In the genomic region with DNA sequence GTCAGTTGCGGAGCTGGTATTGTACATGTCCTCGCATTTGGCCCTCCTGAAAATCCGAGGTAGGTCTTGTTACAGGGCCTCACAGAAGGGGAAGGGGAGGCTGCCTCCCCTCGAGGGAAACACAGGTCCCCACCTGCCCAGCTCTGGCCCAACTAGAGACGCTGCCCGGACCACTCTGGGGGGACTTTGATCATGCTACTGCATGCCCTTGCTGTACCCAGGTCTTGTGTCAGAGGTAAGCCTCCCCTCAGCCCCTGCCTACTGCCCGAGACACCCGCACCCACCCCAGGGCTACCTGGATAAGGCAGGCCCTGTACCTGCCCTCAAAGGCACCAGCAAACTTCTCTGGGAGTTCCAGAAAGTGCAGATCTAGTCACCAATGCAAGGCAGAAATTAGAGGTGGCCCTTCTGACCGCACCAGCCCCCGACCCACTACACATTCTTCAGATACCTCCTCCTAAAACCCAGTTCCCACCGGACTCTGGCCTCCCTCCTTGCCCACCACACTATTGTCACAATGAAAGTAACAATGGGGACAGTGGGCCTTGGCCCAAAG, we compare ENCODE assay signal across 11 cellular contexts. TPM values are rescaled to one million over a fixed set of nuclear protein-coding genes. Genes with fewer than 3 reads are reported as not detected.
DNase-seq lines count a peak whose midpoint lies in the region; ATAC-seq, FAIRE-seq and TF ChIP-seq lines count a peak whose summit lies in the region.
"Had no signal": no experiment of that assay in that cellular context is flagged by ENCODE, and none has a peak within 500 bp of the region (broad histone marks: within the 10 kb centered on the region; RNA-seq: fewer than 3 reads in every experiment).

No MANE protein-coding gene starts in this region.

- CTCF ChIA-PET in SK-N-SH (lab: Yijun Ruan, JAX) = interaction anchor here (0.7 to 4.1 kb wide), 21 partner anchors 8 to 101 kb away, joined by 3 to 64 read pairs (median 3); no protein-coding TSS in a partner anchor

- H3K56ac ChIP-seq in H9 (ENCODE audit: insufficient read length, low read depth, low read length) = no peak overlapping the region

- H3K4me3 ChIP-seq in SK-N-SH (ENCODE audit: low read depth in 2 of 2, low read length in 1 of 2) (peak overlapping the region; percentile 74 to 98; a peak in 3 of 4 replicates), keratinocyte (ENCODE audit: control insufficient read depth in 2 of 3, extremely low read depth in 1 of 3, insufficient read depth in 2 of 3, low read depth in 1 of 3, low read length in 3 of 3) (peak overlapping the region in 1 of 3 experiments; percentile 97)

- no peak overlapping the region for H3T11ph ChIP-seq in H9 (ENCODE audit: low read length)

- H3K27ac Mint-ChIP-seq in activated T-cell treated with anti-CD3 and anti-CD28 coated beads, Interleukin-2, amount 50 U/mL, for 72 hours = no peak overlapping the region
- H3K27ac Mint-ChIP-seq in stimulated activated naive CD8-positive, alpha-beta T cell treated with anti-CD3 and anti-CD28 coated beads, Interleukin-15, Interleukin-2, amounts not matched to agents 100 ng/mL and 50 ng/mL, for 24 hours = peak overlapping the region; percentile 93
- H3K27ac Mint-ChIP-seq in H9 = peak overlapping the region in 1 of 3 experiments; percentile 10; a peak in 1 of 7 replicates

- H2BK120ac ChIP-seq in H9 (ENCODE audit: low read depth, low read length, poor library complexity, severe bottlenecking) = no peak overlapping the region

- no peak for TF ChIP-seq EP300 in SK-N-SH (IDR thresholded peaks at IDR 0.05; ENCODE audit: borderline replicate concordance in 1 of 2, low read depth in 1 of 2, low read length in 1 of 2)

- no peak for ATAC-seq in SK-N-SH treated with all-trans-retinoic acid at 6 μM for 48 hours
- ATAC-seq in activated T-cell treated with anti-CD3 and anti-CD28 coated beads, Interleukin-2, amount 50 U/mL, for 72 hours (replicated peaks in 1 of 2) = no peak
- ATAC-seq in HG03460 (IDR thresholded peaks at IDR 0.05; ENCODE audit: unreplicated experiment) = no peak

- H3K9me3 ChIP-seq in SK-N-SH (no peaks in the 10 kb centered on the region), keratinocyte (ENCODE audit: control insufficient read depth, low read depth, low read length) (no peaks in the 10 kb centered on the region), H9 (ENCODE audit: control insufficient read depth, low read depth, low read length) (no peaks in the 10 kb centered on the region)

- no peak for TF ChIP-seq CTCF in SK-N-SH (IDR thresholded peaks at IDR 0.05)
- no peak for TF ChIP-seq CTCF in keratinocyte (optimal IDR thresholded peaks at IDR 0.05 in 1 of 3, IDR thresholded peaks at IDR 0.05 in 1 of 3, conservative IDR thresholded peaks at IDR 0.05 in 1 of 3; ENCODE audit: extremely low read depth in 1 of 3, insufficient read depth in 2 of 3, low read length in 3 of 3)
- TF ChIP-seq CTCF in H9 (conservative IDR thresholded peaks at IDR 0.05) = no peak

- POLR2A ChIA-PET in SK-N-SH (lab: Yijun Ruan, JAX) = interaction anchor here (2.4 kb wide), 1 partner anchor 55 kb away, joined by 12 read pairs; no protein-coding TSS in a partner anchor

- no peaks in the 10 kb centered on the region for H3F3A ChIP-seq in SK-N-SH (replicated peaks; ENCODE audit: insufficient read depth)

- H4K8ac ChIP-seq in H9 (replicated peaks; ENCODE audit: insufficient read length, low read depth, low read length) = no peak overlapping the region

- H3K9ac ChIP-seq in SK-N-SH (peak overlapping the region; percentile 73; the same call in 1 of the 2 replicates), keratinocyte (ENCODE audit: control insufficient read depth, extremely low read depth, insufficient read depth, low read length) (no peak overlapping the region), H9 (ENCODE audit: extremely low read depth, insufficient read length, low read length) (no peak overlapping the region)

- no peak overlapping the region for H2BK15ac ChIP-seq in H9 (ENCODE audit: low read depth, low read length)

- H3K36me3 ChIP-seq in SK-N-SH (replicated peaks in 1 of 2; ENCODE audit: control insufficient read depth in 1 of 2, insufficient read depth in 2 of 2, low read length in 1 of 2) (no peaks in the 10 kb centered on the region), keratinocyte (ENCODE audit: control insufficient read depth in 2 of 2, extremely low read depth in 1 of 2, insufficient read depth in 2 of 2, low read length in 2 of 2) (no peaks in the 10 kb centered on the region)

- H3K79me1 ChIP-seq in H9 (ENCODE audit: insufficient read depth, low read depth, low read length, poor library complexity, severe bottlenecking) = peaks cover 3% of the 10 kb centered on the region

- no peak overlapping the region for H2BK20ac ChIP-seq in H9 (ENCODE audit: low read depth, low read length, poor library complexity, severe bottlenecking)

- no peak overlapping the region for H2AK5ac ChIP-seq in H9 (ENCODE audit: insufficient read length, low read length)

- no peak overlapping the region for H4K5ac ChIP-seq in H9 (ENCODE audit: insufficient read length, low read depth, low read length)

- no peaks in the 10 kb centered on the region for H3K36me3 Mint-ChIP-seq in activated T-cell treated with anti-CD3 and anti-CD28 coated beads, Interleukin-2, amount 50 U/mL, for 72 hours (ENCODE audit: insufficient read depth in 2 of 2)
- peaks cover 3% of the 10 kb centered on the region for H3K36me3 Mint-ChIP-seq in stimulated activated naive CD8-positive, alpha-beta T cell treated with anti-CD3 and anti-CD28 coated beads, Interleukin-15, Interleukin-2, amounts not matched to agents 100 ng/mL and 50 ng/mL, for 24 hours (ENCODE audit: low read depth)
- peaks cover 0 to 4% (median 0%) of the 10 kb centered on the region in 3 experiments; a peak in 2 of 7 replicates for H3K36me3 Mint-ChIP-seq in H9 (ENCODE audit: insufficient read depth in 1 of 3, low read depth in 3 of 3)

- WGBS in SK-N-SH (ENCODE audit: low lambda C conversion rate) = 66% methylated on average over 7 of the region's 11 CpGs
- no CpG with 5 or more reads among the region's 11 CpGs for WGBS in H9 (ENCODE audit: extremely low coverage, insufficient read length, low lambda C conversion rate)

- no peak for FAIRE-seq in keratinocyte (lab: Jason Lieb, UNC)
- FAIRE-seq: bronchial epithelial cell had no signal

- no peak overlapping the region for H3K18ac ChIP-seq in H9 (ENCODE audit: insufficient read length, low read depth, low read length)

- H3K4me3 Mint-ChIP-seq in activated T-cell treated with anti-CD3 and anti-CD28 coated beads, Interleukin-2, amount 50 U/mL, for 72 hours = peak overlapping the region; percentile 94 to 98
- H3K4me3 Mint-ChIP-seq in stimulated activated naive CD8-positive, alpha-beta T cell treated with anti-CD3 and anti-CD28 coated beads, Interleukin-15, Interleukin-2, amounts not matched to agents 100 ng/mL and 50 ng/mL, for 24 hours = peak overlapping the region; percentile 99
- no peak overlapping the region; a peak in 2 of 5 replicates for H3K4me3 Mint-ChIP-seq in H9

- H3K9me3 Mint-ChIP-seq in activated T-cell treated with anti-CD3 and anti-CD28 coated beads, Interleukin-2, amount 50 U/mL, for 72 hours = no peaks in the 10 kb centered on the region
- H3K9me3 Mint-ChIP-seq in stimulated activated naive CD8-positive, alpha-beta T cell treated with anti-CD3 and anti-CD28 coated beads, Interleukin-15, Interleukin-2, amounts not matched to agents 100 ng/mL and 50 ng/mL, for 24 hours = no peaks in the 10 kb centered on the region
- no peaks in the 10 kb centered on the region; a peak in 2 of 5 replicates for H3K9me3 Mint-ChIP-seq in H9

- no peak overlapping the region for H3K23ac ChIP-seq in H9 (ENCODE audit: insufficient read length, low read depth, low read length)

- H2AFZ ChIP-seq in SK-N-SH (ENCODE audit: low read depth) (peak overlapping the region; percentile 94; the same call in 1 of the 2 replicates), keratinocyte (ENCODE audit: control insufficient read depth, low read length) (peak overlapping the region; percentile 85), H9 (ENCODE audit: low read length) (no peak overlapping the region)

- no peak overlapping the region for H4K91ac ChIP-seq in H9 (ENCODE audit: insufficient read length, low read depth, low read length)

- H4K20me1 ChIP-seq in SK-N-SH (ENCODE audit: insufficient read depth) (peaks cover 14% of the 10 kb centered on the region), keratinocyte (ENCODE audit: control insufficient read depth, extremely low read depth, insufficient read depth, low read length) (no peaks in the 10 kb centered on the region), H9 (ENCODE audit: control insufficient read depth, insufficient read depth, insufficient read length) (no peaks in the 10 kb centered on the region)

- dilution Hi-C loops in keratinocyte (cut with MboI; ENCODE audit: extremely low pct_ligation_motif_present, low sequenced_read_pairs) = no loop called here

- H3K4me1 ChIP-seq in SK-N-SH (ENCODE audit: control insufficient read depth in 1 of 2, insufficient read depth in 2 of 2, low read depth in 1 of 2, low read length in 1 of 2) = peaks cover 0 to 5% of the 10 kb centered on the region in 2 experiments; a peak in 1 of 4 replicates
- peaks cover 17% of the 10 kb centered on the region for H3K4me1 ChIP-seq in keratinocyte (ENCODE audit: control insufficient read depth, extremely low read depth, insufficient read depth, low read length)
- H3K4me1 ChIP-seq in H9 (ENCODE audit: insufficient read depth, low read length) = peaks cover 2% of the 10 kb centered on the region; the same call in 1 of the 2 replicates

- H3K79me2 ChIP-seq in SK-N-SH (ENCODE audit: insufficient read depth) = peaks cover 37% of the 10 kb centered on the region
- H3K79me2 ChIP-seq in keratinocyte (ENCODE audit: control insufficient read depth, insufficient read depth, low read length) = peaks cover 30% of the 10 kb centered on the region
- peaks cover 18% of the 10 kb centered on the region; the same call in 1 of the 2 replicates for H3K79me2 ChIP-seq in H9 (ENCODE audit: insufficient read depth, low read length)

- H3K9me1 ChIP-seq in keratinocyte (ENCODE audit: control insufficient read depth, extremely low read depth, insufficient read depth, low read length) = no peaks in the 10 kb centered on the region

- H3K14ac ChIP-seq in H9 (ENCODE audit: insufficient read depth, low read length) = no peak overlapping the region

- DNase-seq in SK-N-SH (no peak), keratinocyte (ENCODE audit: low read depth, low spot score) (no peak), NCI-H2081 treated with DMSO at 0.1 percent for 48 hours (lab: John Stamatoyannopoulos, UW) (no peak), H9 (no peak)
- no peak for DNase-seq in activated T-cell treated with anti-CD3 and anti-CD28 coated beads, Interleukin-2, amount 50 U/mL, for 72 hours
- DNase-seq: 8988T; stimulated activated naive CD4-positive, alpha-beta T cell treated with Interleukin-2 at 50 U/mL for 16 hours had no signal

- H3K23me2 ChIP-seq in H9 (ENCODE audit: insufficient read length, low read depth, low read length, poor library complexity, severe bottlenecking) = no peaks in the 10 kb centered on the region

- H3K9me2 ChIP-seq in SK-N-SH = no peaks in the 10 kb centered on the region

- peak overlapping the region; percentile 77 for H3K4me2 ChIP-seq in SK-N-SH
- peak overlapping the region; percentile 73 for H3K4me2 ChIP-seq in keratinocyte (ENCODE audit: control insufficient read depth, extremely low read depth, insufficient read depth, low read depth, low read length)
- no peak overlapping the region for H3K4me2 ChIP-seq in H9 (ENCODE audit: insufficient read depth, insufficient read length, low read length)

- H2BK5ac ChIP-seq in H9 (ENCODE audit: insufficient read length, low read length) = no peak overlapping the region

- H3K27me3 ChIP-seq in SK-N-SH (ENCODE audit: insufficient read depth) = no peaks in the 10 kb centered on the region
- no peaks in the 10 kb centered on the region for H3K27me3 ChIP-seq in keratinocyte (ENCODE audit: control insufficient read depth, extremely low read depth, insufficient read depth, low read length)
- no peaks in the 10 kb centered on the region for H3K27me3 ChIP-seq in H9 (ENCODE audit: insufficient read depth, low read length)

- no peak for TF ChIP-seq RAD21 in SK-N-SH (IDR thresholded peaks at IDR 0.05; ENCODE audit: low read length)

- H2BK12ac ChIP-seq in H9 (ENCODE audit: insufficient read length, low read depth, low read length) = no peak overlapping the region

- no peaks in the 10 kb centered on the region for H3K27me3 Mint-ChIP-seq in activated T-cell treated with anti-CD3 and anti-CD28 coated beads, Interleukin-2, amount 50 U/mL, for 72 hours (ENCODE audit: low read depth)
- no peaks in the 10 kb centered on the region for H3K27me3 Mint-ChIP-seq in stimulated activated naive CD8-positive, alpha-beta T cell treated with anti-CD3 and anti-CD28 coated beads, Interleukin-15, Interleukin-2, amounts not matched to agents 100 ng/mL and 50 ng/mL, for 24 hours
- no peaks in the 10 kb centered on the region for H3K27me3 Mint-ChIP-seq in H9 (ENCODE audit: low read depth)

- peaks cover 37% of the 10 kb centered on the region for H3K4me1 Mint-ChIP-seq in activated T-cell treated with anti-CD3 and anti-CD28 coated beads, Interleukin-2, amount 50 U/mL, for 72 hours (ENCODE audit: low read depth)
- peaks cover 30% of the 10 kb centered on the region for H3K4me1 Mint-ChIP-seq in stimulated activated naive CD8-positive, alpha-beta T cell treated with anti-CD3 and anti-CD28 coated beads, Interleukin-15, Interleukin-2, amounts not matched to agents 100 ng/mL and 50 ng/mL, for 24 hours (ENCODE audit: low read depth)
- peaks cover 38 to 48% of the 10 kb centered on the region in 2 experiments for H3K4me1 Mint-ChIP-seq in H9

- H3K4ac ChIP-seq in H9 (ENCODE audit: low read depth, low read length) = no peak overlapping the region

- H3K27ac ChIP-seq in SK-N-SH (ENCODE audit: low read depth in 2 of 2, low read length in 1 of 2) = no peak overlapping the region
- H3K27ac ChIP-seq in keratinocyte (ENCODE audit: control insufficient read depth, insufficient read depth, low read length) = no peak overlapping the region
- H3K27ac ChIP-seq in H9 (ENCODE audit: insufficient read length, low read depth, low read length) = no peak overlapping the region

RNA-seq across cellular contexts. Expression of a gene that starts 1.0 kb away (rescaled TPM):
- polyA plus RNA-seq in SK-N-SH (2012; rRNA removed) (22.2 and 28.0 TPM in 2 replicates), keratinocyte (17.7 to 21.5 TPM (median 18.5 TPM) in 3 replicates)
- polyA plus RNA-seq in SK-N-SH (2012; cell fraction: cytosol; rRNA removed) = 10.0 and 16.0 TPM in 2 replicates
- polyA plus RNA-seq in SK-N-SH (2012; cell fraction: nucleus; rRNA removed) = 63.8 and 75.9 TPM in 2 replicates
- 10 to 100 TPM; 57.3 to 60.4 TPM for total RNA-seq in activated T-cell treated with anti-CD3 and anti-CD28 coated beads, Interleukin-2, amount 50 U/mL, for 72 hours
- 16.6 TPM for polyA plus RNA-seq in keratinocyte (2011; ENCODE audit: low read depth)
- polyA plus RNA-seq in keratinocyte (2011; cell fraction: cytosol; rRNA removed) = 11.3 and 12.5 TPM in 2 replicates
- polyA plus RNA-seq in keratinocyte (2011; cell fraction: nucleus; rRNA removed) = 51.5 and 60.3 TPM in 2 replicates
- 31.7 and 36.4 TPM in 2 replicates for polyA plus RNA-seq in keratinocyte (2012; ENCODE audit: low replicate concordance)
- polyA minus RNA-seq in keratinocyte = 69.4 to 123 TPM (median 73.6 TPM) in 3 replicates
- polyA minus RNA-seq in keratinocyte (2011; cell fraction: cytosol; rRNA and poly(A)+ RNA removed) = 41.4 TPM
- 60.6 and 67.5 TPM in 2 replicates for polyA minus RNA-seq in keratinocyte (2011; cell fraction: nucleus; rRNA and poly(A)+ RNA removed)
- total RNA-seq in H9 (2021) = 101 and 104 TPM in 2 replicates

RNA-seq across cellular contexts. Expression of a gene that starts 36.8 kb away (rescaled TPM):
- polyA plus RNA-seq in SK-N-SH (2012; rRNA removed) (79.8 and 88.3 TPM in 2 replicates), keratinocyte (50.1 to 67.6 TPM (median 65.8 TPM) in 3 replicates)
- 53.3 and 74.8 TPM in 2 replicates for polyA plus RNA-seq in SK-N-SH (2012; cell fraction: cytosol; rRNA removed)
- 69.4 and 72.3 TPM in 2 replicates for polyA plus RNA-seq in SK-N-SH (2012; cell fraction: nucleus; rRNA removed)
- 10 to 100 TPM; 44.4 to 45.5 TPM for total RNA-seq in activated T-cell treated with anti-CD3 and anti-CD28 coated beads, Interleukin-2, amount 50 U/mL, for 72 hours
- 14.0 TPM for polyA plus RNA-seq in keratinocyte (2011; ENCODE audit: low read depth)
- polyA plus RNA-seq in keratinocyte (2011; cell fraction: cytosol; rRNA removed) = 29.3 and 35.0 TPM in 2 replicates
- polyA plus RNA-seq in keratinocyte (2011; cell fraction: nucleus; rRNA removed) = 45.8 and 50.3 TPM in 2 replicates
- 13.9 and 34.1 TPM in 2 replicates for polyA plus RNA-seq in keratinocyte (2012; ENCODE audit: low replicate concordance)
- polyA minus RNA-seq in keratinocyte = 28.4 to 44.8 TPM (median 36.8 TPM) in 3 replicates
- polyA minus RNA-seq in keratinocyte (2011; cell fraction: cytosol; rRNA and poly(A)+ RNA removed) = 25.9 TPM
- polyA minus RNA-seq in keratinocyte (2011; cell fraction: nucleus; rRNA and poly(A)+ RNA removed) = 25.0 and 39.9 TPM in 2 replicates
- 51.2 and 53.9 TPM in 2 replicates for total RNA-seq in H9 (2021)

Comparison
In these comparisons a context has a peak if more than half of its experiments do, and no peak if none do; other contexts are left out.
1. H3K4me3 Mint-ChIP-seq: peak in activated T-cell treated with anti-CD3 and anti-CD28 coated beads, Interleukin-2, amount 50 U/mL, for 72 hours (2 of 2) and stimulated activated naive CD8-positive, alpha-beta T cell treated with anti-CD3 and anti-CD28 coated beads, Interleukin-15, Interleukin-2, amounts not matched to agents 100 ng/mL and 50 ng/mL, for 24 hours (single experiment); none in H9 (0 of 2).